Comparison of ENCODE assay signal across 9 cellular contexts in genomic region chr3:89570465-89570864, GRCh38.
"Had no signal": no experiment of that assay in that cellular context is flagged by ENCODE, and none has a peak within 500 bp of the region (broad histone marks: within the 10 kb centered on the region; RNA-seq: fewer than 3 reads in every experiment).

No MANE protein-coding gene starts in this region.

- ATAC-seq: HCT116, K562 had no signal

- H3K4me3 Mint-ChIP-seq: HFFc6 had no signal

- DNase-seq: GM23248, GOT3, HFFc6, IMR-90 had no signal

- H3K27ac ChIP-seq: GM23248 had no signal

- FAIRE-seq: H54, HTR-8/SVneo, K562 had no signal

- H3K4me3 ChIP-seq: GM23248, HAP-1, K562 had no signal

- H3K4me1 ChIP-seq: HAP-1 had no signal

- H3K9me3 ChIP-seq: HAP-1 had no signal

- H2AFZ ChIP-seq: GM23248 had no signal

- H3K27ac Mint-ChIP-seq: HFFc6 had no signal

- H3K9ac ChIP-seq: GM23248 had no signal

- H3K36me3 ChIP-seq: HAP-1 had no signal
